ENCODE assay signal across 8 cellular contexts in genomic region chr15:40081691-40082194, GRCh38. TPM values are rescaled to one million over a fixed set of nuclear protein-coding genes. Genes with fewer than 3 reads are reported as not detected.
DNase-seq lines count a peak whose midpoint lies in the region; ATAC-seq and TF ChIP-seq lines count a peak whose summit lies in the region.

No MANE protein-coding gene starts in this region.

- H3K4me1 Mint-ChIP-seq in naive thymus-derived CD8-positive, alpha-beta T cell = peaks cover 9 to 36% (median 24%) of the 10 kb centered on the region in 4 donors

- ATAC-seq in naive thymus-derived CD8-positive, alpha-beta T cell = peak; percentile 63 to 66
- ATAC-seq in HG02885 (IDR thresholded peaks at IDR 0.05; ENCODE audit: poor library complexity, unreplicated experiment) = no peak

- no peaks in the 10 kb centered on the region for H3K9me3 Mint-ChIP-seq in naive thymus-derived CD8-positive, alpha-beta T cell

- no peak overlapping the region for H3K4me3 ChIP-seq in HEK293 (ENCODE audit: low read depth, low read length)
- peak overlapping the region; percentile 25 to 36 for H3K4me3 ChIP-seq in foreskin fibroblast (ENCODE audit: low read depth in 1 of 2, low read length in 2 of 2)

- POLR2A ChIA-PET in HEK293 (lab: Yijun Ruan, JAX) = interaction anchor here (1.0 to 1.9 kb wide), 5 partner anchors 11 to 35 kb away, joined by 4 to 10 read pairs (median 8); no protein-coding TSS in a partner anchor
- POLR2A ChIA-PET in naive thymus-derived CD8-positive, alpha-beta T cell (lab: Charles Lee) = no interaction called here

- peaks cover 5% of the 10 kb centered on the region for H3K4me1 ChIP-seq in HEK293 (ENCODE audit: control insufficient read depth, insufficient read depth, low read length)

- peaks cover 16 to 49% (median 22%) of the 10 kb centered on the region in 5 donors for H3K27me3 Mint-ChIP-seq in naive thymus-derived CD8-positive, alpha-beta T cell

- H3K4me3 Mint-ChIP-seq in naive thymus-derived CD8-positive, alpha-beta T cell = peak overlapping the region; percentile 56 to 86 (median 76)

- peak overlapping the region in 5 of 10 donors; percentile 15 to 73 (median 31) for H3K27ac Mint-ChIP-seq in naive thymus-derived CD8-positive, alpha-beta T cell

- no peaks in the 10 kb centered on the region for H3K36me3 ChIP-seq in HEK293 (ENCODE audit: control insufficient read depth in 2 of 2, insufficient read depth in 1 of 2, low read length in 2 of 2)

- TF ChIP-seq CTCF in HEK293 (tag by site-specific recombination; IDR thresholded peaks at IDR 0.05) = peak; percentile 28; the same call in 1 of the 2 replicates
- TF ChIP-seq CTCF in foreskin fibroblast (IDR thresholded peaks at IDR 0.05; ENCODE audit: low read depth, low read length) = no peak

- no peaks in the 10 kb centered on the region for H3K9me3 ChIP-seq in HEK293 (ENCODE audit: control insufficient read depth, insufficient read depth, low read depth, low read length)

- peak overlapping the region; percentile 67 for H3K27ac ChIP-seq in HEK293 (ENCODE audit: extremely low read depth, low read depth, low read length)

- CTCF ChIA-PET in HEK293 (lab: Yijun Ruan, JAX) = interaction anchor here (0.6 to 0.8 kb wide), 2 partner anchors 23 to 290 kb away, joined by 3 to 4 read pairs; no protein-coding TSS in a partner anchor

- peak; percentile 73 for DNase-seq in AG08396 (ENCODE audit: low spot score)
- DNase-seq in UCSD-AML1 (lab: John Stamatoyannopoulos, UW; ENCODE audit: unreplicated experiment) = peak; percentile 62
- peak; percentile 53 to 80 for DNase-seq in foreskin fibroblast
- DNase-seq in naive thymus-derived CD8-positive, alpha-beta T cell = peak in 2 of 10 donors; percentile 19 to 34
- DNase-seq in activated effector memory CD4-positive, alpha-beta T cell treated with Interleukin-2 at 50 U/mL for 16 hours = no peak
- DNase-seq in HK-2 (ENCODE audit: unreplicated experiment) = no peak

- no peaks in the 10 kb centered on the region for H3K36me3 Mint-ChIP-seq in naive thymus-derived CD8-positive, alpha-beta T cell

TF ChIP-seq in HEK293, 187 proteins besides CTCF, POLR2A, EP300 and RAD21:
- peak; percentile 38; the same call in 1 of the 2 replicates for TF ChIP-seq ZNF335 (tag by site-specific recombination; conservative IDR thresholded peaks at IDR 0.05)
- TF ChIP-seq PRDM10 (tag by site-specific recombination; IDR thresholded peaks at IDR 0.05) = peak; percentile 50
- TF ChIP-seq ZNF398 (tag by site-specific recombination; IDR thresholded peaks at IDR 0.05) = no peak

RNA-seq across cellular contexts. Expression of gene BMF, which starts 26.9 kb away (rescaled TPM):
- 10 to 100 TPM; 17.4 to 19.8 TPM for total RNA-seq in naive thymus-derived CD8-positive, alpha-beta T cell
- under 1 TPM; 0.12 to 0.44 (median 0.23) TPM for polyA plus RNA-seq in naive thymus-derived CD8-positive, alpha-beta T cell

RNA-seq across cellular contexts. Expression of gene SRP14, which starts 42.8 kb away (rescaled TPM):
- 100 to 1,000 TPM; 147 to 158 TPM for total RNA-seq in naive thymus-derived CD8-positive, alpha-beta T cell
- 100 to 1,000 TPM; 705 to 855 (median 766) TPM for polyA plus RNA-seq in naive thymus-derived CD8-positive, alpha-beta T cell

Comparison
In these comparisons a context has a peak if more than half of its experiments do, and no peak if none do; other contexts are left out.
1. DNase-seq: peak in AG08396 (single experiment), UCSD-AML1 (single experiment) and foreskin fibroblast (2 of 2); none in activated effector memory CD4-positive, alpha-beta T cell treated with Interleukin-2 at 50 U/mL for 16 hours (single experiment) and HK-2 (single experiment).